8 cellular contexts compared by ENCODE assay signal in the genomic region with DNA sequence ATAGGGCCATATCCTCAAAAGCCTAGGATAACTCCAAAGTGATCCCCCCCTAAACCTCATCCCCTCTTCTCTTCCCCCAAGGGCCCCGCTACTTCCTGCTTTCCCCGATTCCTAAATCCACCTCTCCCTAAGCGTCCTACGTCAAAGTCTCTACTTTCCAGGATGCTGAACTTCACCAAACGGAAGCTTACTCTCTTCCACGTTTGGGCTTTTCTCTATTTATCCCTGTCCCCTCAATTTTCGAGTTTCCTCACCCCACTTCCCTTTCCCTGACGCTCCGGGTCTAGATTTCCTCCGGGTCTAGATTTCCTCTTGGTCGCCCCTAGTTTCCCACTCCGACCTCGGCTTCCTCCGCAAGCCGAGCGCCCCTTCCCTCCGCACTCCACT. TPM values are rescaled to one million over a fixed set of nuclear protein-coding genes. Genes with fewer than 3 reads are reported as not detected.
DNase-seq lines count a peak whose midpoint lies in the region; ATAC-seq and TF ChIP-seq lines count a peak whose summit lies in the region.

No MANE protein-coding gene starts in this region.

- no peaks in the 10 kb centered on the region for H3K9me3 ChIP-seq in endodermal cell (ENCODE audit: control insufficient read depth, low read length)

- peaks cover 3% of the 10 kb centered on the region for H3K4me1 ChIP-seq in endodermal cell (ENCODE audit: control insufficient read depth, insufficient read depth, low read length)

- H3K27ac Mint-ChIP-seq in endodermal cell (peak overlapping the region; percentile 95), naive B cell (peak overlapping the region; percentile 96 to 99 (median 98))

- H3K4me3 Mint-ChIP-seq in endodermal cell (peak overlapping the region; percentile 96), naive B cell (peak overlapping the region; percentile 89 to 99 (median 97))

- H3K4me1 Mint-ChIP-seq in endodermal cell (peaks cover 17% of the 10 kb centered on the region), naive B cell (peaks cover 34 to 44% (median 34%) of the 10 kb centered on the region in 3 donors)

- H3K36me3 Mint-ChIP-seq in endodermal cell (ENCODE audit: low read depth) = peaks cover 3% of the 10 kb centered on the region
- H3K36me3 Mint-ChIP-seq in naive B cell = peaks cover 0 to 7% of the 10 kb centered on the region in 2 donors

- peak overlapping the region; percentile 76 for H3K9ac ChIP-seq in endodermal cell (ENCODE audit: extremely low read depth, low read length, poor library complexity, severe bottlenecking)

- TF ChIP-seq CTCF in endodermal cell (conservative IDR thresholded peaks at IDR 0.05) = no peak

- H3K27me3 Mint-ChIP-seq in endodermal cell (ENCODE audit: insufficient read depth) (peaks cover 2% of the 10 kb centered on the region), naive B cell (no peaks in the 10 kb centered on the region)

- H3K27ac ChIP-seq in endodermal cell (ENCODE audit: low read depth, low read length) = peak overlapping the region; percentile 83

- ATAC-seq in naive B cell (ENCODE audit: low read depth in 2 of 2) (no peak), HG03095 (IDR thresholded peaks at IDR 0.05; ENCODE audit: unreplicated experiment) (no peak)

- H3K9me3 Mint-ChIP-seq in endodermal cell (no peaks in the 10 kb centered on the region), naive B cell (no peaks in the 10 kb centered on the region)

- peak overlapping the region; percentile 95 for H3K4me3 ChIP-seq in endodermal cell (ENCODE audit: low read length)

- 1% methylated on average over 16 to 17 of the region's 17 CpGs for WGBS in endodermal cell (ENCODE audit: insufficient coverage in 1 of 2, insufficient read length in 1 of 2), 2 experiments

- H3K36me3 ChIP-seq in endodermal cell (ENCODE audit: control insufficient read depth, insufficient read depth, low read length) = peaks cover 11% of the 10 kb centered on the region

- no peaks in the 10 kb centered on the region for H3K27me3 ChIP-seq in endodermal cell (ENCODE audit: control insufficient read depth, insufficient read depth, low read length, poor library complexity, severe bottlenecking)

- DNase-seq in SKM-1 treated with dmso at 0.1 percent for 144 hours (lab: John Stamatoyannopoulos, UW; ENCODE audit: unreplicated experiment) (peak; percentile 57), SKM-1 (lab: John Stamatoyannopoulos, UW; ENCODE audit: unreplicated experiment) (no peak), RPMI7951 (ENCODE audit: low read depth) (peak; percentile 52), endodermal cell (no peak), naive B cell (no peak), NCI-H2196 treated with DMSO at 0.1 percent for 48 hours (lab: John Stamatoyannopoulos, UW; ENCODE audit: unreplicated experiment) (no peak), cerebellar nuclear complex (lab: John Stamatoyannopoulos, UW) (no peak)

RNA-seq across cellular contexts. Expression of a gene that starts 0.5 kb away (rescaled TPM):
- total RNA-seq in RPMI7951 (2014; rRNA removed; shearing (Covaris generic)) = 35.0 and 36.2 TPM in 2 replicates
- 10 to 100 TPM; 11.7 to 20.3 TPM for total RNA-seq in endodermal cell
- 17.4 TPM for polyA plus RNA-seq in endodermal cell (2013, experiment 1 of 2)
- polyA plus RNA-seq in endodermal cell (2013, experiment 2 of 2) = 18.4 TPM
- polyA plus RNA-seq in naive B cell (ENCODE audit: low read depth in 6 of 6) = 10 to 100 TPM; 35.8 to 75.8 (median 60.9) TPM

RNA-seq across cellular contexts. Expression of a gene that starts 12.6 kb away (rescaled TPM):
- not detected in 2 replicates for total RNA-seq in RPMI7951 (2014; rRNA removed; shearing (Covaris generic))
- not detected for total RNA-seq in endodermal cell
- 0.07 TPM for polyA plus RNA-seq in endodermal cell (2013, experiment 1 of 2)
- polyA plus RNA-seq in endodermal cell (2013, experiment 2 of 2) = 0.17 TPM
- polyA plus RNA-seq in naive B cell (ENCODE audit: low read depth in 6 of 6) = not detected

RNA-seq across cellular contexts. Expression of a gene that starts 38.7 kb away (rescaled TPM):
- not detected in 2 replicates for total RNA-seq in RPMI7951 (2014; rRNA removed; shearing (Covaris generic))
- total RNA-seq in endodermal cell = 10 to 100 TPM; 12.2 to 19.8 TPM
- polyA plus RNA-seq in endodermal cell (2013, experiment 1 of 2) = 28.1 TPM
- 24.8 TPM for polyA plus RNA-seq in endodermal cell (2013, experiment 2 of 2)
- 10 to 100 TPM in 2 of 6 donors, 1 to 10 TPM in 1, not detected in 3; 9.0 to 94.7 (median 34.8) TPM for polyA plus RNA-seq in naive B cell (ENCODE audit: low read depth in 6 of 6)

Comparison
In these comparisons a context has a peak if more than half of its experiments do, and no peak if none do; other contexts are left out.
1. DNase-seq: peak in SKM-1 treated with dmso at 0.1 percent for 144 hours (single experiment) and RPMI7951 (single experiment); none in SKM-1 (single experiment), endodermal cell (single experiment), naive B cell (single experiment), NCI-H2196 treated with DMSO at 0.1 percent for 48 hours (single experiment) and cerebellar nuclear complex (0 of 2).
2. RNA of a gene that starts 38.7 kb away (total RNA-seq): 12.2 to 19.8 TPM in endodermal cell; not detected in RPMI7951; every median in the first group is over 10 times any median in the second.